In the genomic region with DNA sequence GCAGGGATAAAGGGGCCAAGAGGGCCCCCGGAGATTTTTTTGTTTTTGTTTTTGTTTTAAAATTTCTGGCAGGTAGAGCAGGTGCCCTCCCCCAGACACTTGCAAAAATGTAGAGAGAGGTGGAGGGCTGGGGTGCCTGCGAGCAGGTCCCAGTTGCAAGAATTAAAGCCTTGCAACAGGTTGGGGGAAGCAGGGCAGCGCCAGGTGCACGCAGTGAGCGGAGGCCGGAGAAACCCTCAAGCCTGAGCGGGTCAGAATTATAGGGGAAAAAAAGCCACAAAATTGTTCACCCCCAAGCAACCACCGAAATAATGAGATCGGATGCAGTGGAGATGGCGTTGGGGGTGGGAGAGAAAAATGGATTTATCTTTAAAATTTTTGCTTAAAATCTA, we compare ENCODE assay signal across 10 cellular contexts. TPM values are rescaled to one million over a fixed set of nuclear protein-coding genes. Genes with fewer than 3 reads are reported as not detected.
DNase-seq lines count a peak whose midpoint lies in the region; ATAC-seq, FAIRE-seq and TF ChIP-seq lines count a peak whose summit lies in the region.
"Had no signal": no experiment of that assay in that cellular context is flagged by ENCODE, and none has a peak within 500 bp of the region (broad histone marks: within the 10 kb centered on the region; RNA-seq: fewer than 3 reads in every experiment).

No MANE protein-coding gene starts in this region.

- TF ChIP-seq RAD21 in HepG2 (CRISPR knock-in tag; IDR thresholded peaks at IDR 0.05), result no peak

- TF ChIP-seq POLR2A in HepG2 (IDR thresholded peaks at IDR 0.05; ENCODE audit: insufficient read depth in 1 of 2, low read depth in 2 of 2, low read length in 2 of 2), result no peak

- H3K4me3 ChIP-seq in brain microvascular endothelial cell (ENCODE audit: low read depth, low read length), result peak overlapping the region; percentile 50
- H3K4me3 ChIP-seq in HepG2 (replicated peaks in 1 of 3; ENCODE audit: insufficient read depth in 1 of 3, low read depth in 2 of 3, low read length in 3 of 3), result no peak overlapping the region

- no peak overlapping the region for H3K4me2 ChIP-seq in HepG2 (ENCODE audit: low read depth, low read length)

- in situ Hi-C loops in brain microvascular endothelial cell (cut with HindIII; ENCODE audit: low pct_ligation_motif_present, low sequenced_read_pairs) (loop anchor here (25.0 kb wide), 1 partner anchor 817 kb away; no protein-coding TSS in a partner anchor), HepG2 (cut with HindIII; ENCODE audit: extremely low pct_ligation_motif_present, low pct_unique_long_range_greater_than_20kb) (loop anchor here (5.0 kb wide), 3 partner anchors 452 to 1017 kb away; no protein-coding TSS in a partner anchor)

- H3K79me2 ChIP-seq in HepG2 (ENCODE audit: insufficient read depth, low read length), result no peaks in the 10 kb centered on the region

- no peaks in the 10 kb centered on the region for H3K27me3 ChIP-seq in brain microvascular endothelial cell (replicated peaks)
- H3K27me3 ChIP-seq in HepG2 (ENCODE audit: control insufficient read depth in 1 of 2, insufficient read depth in 2 of 2, low read length in 2 of 2), result peaks cover 25 to 83% of the 10 kb centered on the region in 2 experiments

- no TSS peak for BruUV-seq in HepG2 (replicated peaks; lab: Mats Ljungman, UMichigan)

- DNase-seq in DMS53 (lab: John Stamatoyannopoulos, UW) (peak; percentile 38), DMS53 treated with DMSO at 0.1 percent for 48 hours (lab: John Stamatoyannopoulos, UW; ENCODE audit: unreplicated experiment) (no peak), brain microvascular endothelial cell (no peak), HepG2 (ENCODE audit: low spot score) (no peak), substantia nigra (lab: John Stamatoyannopoulos, UW) (no peak), SK-N-DZ (ENCODE audit: low spot score) (no peak), occipital lobe (lab: John Stamatoyannopoulos, UW) (no peak)
- DNase-seq in activated effector memory CD4-positive, alpha-beta T cell treated with anti-CD3 and anti-CD28 coated beads, Interleukin-2, amount 50 U/mL, for 16 hours, result no peak

- no peak overlapping the region for H2AFZ ChIP-seq in HepG2 (ENCODE audit: low read length)

- H3K27ac ChIP-seq in brain microvascular endothelial cell, result no peak overlapping the region
- H3K27ac ChIP-seq in HepG2 (ENCODE audit: extremely low read length, insufficient read depth, low read length), result no peak overlapping the region
- H3K27ac ChIP-seq in substantia nigra (ENCODE audit: low read depth, low read length, poor library complexity, severe bottlenecking), result peak overlapping the region; percentile 45

- H4K20me1 ChIP-seq in HepG2 (ENCODE audit: insufficient read depth, low read length), result no peaks in the 10 kb centered on the region

- no peaks in the 10 kb centered on the region for H3K9me3 ChIP-seq in HepG2 (ENCODE audit: low read length)

- no peak for FAIRE-seq in HepG2 (lab: Jason Lieb, UNC)
- FAIRE-seq: A204.1, islet of Langerhans had no signal

- no peak for TF ChIP-seq EP300 in HepG2 (IDR thresholded peaks at IDR 0.05; ENCODE audit: low read depth in 2 of 2, low read length in 2 of 2)
- TF ChIP-seq EP300 in HepG2 (CRISPR knock-in tag; IDR thresholded peaks at IDR 0.05; ENCODE audit: borderline replicate concordance), result no peak

- CTCF ChIA-PET in HepG2 (lab: Yijun Ruan, JAX; ENCODE audit: low intra/inter-chr PET ratio, low total read pairs), result no interaction called here

- H3K36me3 ChIP-seq in brain microvascular endothelial cell (replicated peaks) (no peaks in the 10 kb centered on the region), HepG2 (replicated peaks in 1 of 2; ENCODE audit: control insufficient read depth in 1 of 2, insufficient read depth in 2 of 2, low read length in 2 of 2) (no peaks in the 10 kb centered on the region)

- POLR2A ChIA-PET in HepG2 (lab: Yijun Ruan, JAX), result no interaction called here

- no peak overlapping the region for H3K9ac ChIP-seq in HepG2 (ENCODE audit: insufficient read depth, low read depth, low read length)

- 22% methylated on average over 10 of the region's 10 CpGs for WGBS in HepG2 (ENCODE audit: low lambda C conversion rate)

- intact Hi-C loops in HepG2 (cut with micrococcal nuclease; ENCODE audit: unreplicated experiment), result loop anchor here (5.0 to 10.0 kb wide), 3 partner anchors 82 to 1017 kb away; no protein-coding TSS in a partner anchor

- no peaks in the 10 kb centered on the region for H3K4me1 ChIP-seq in HepG2 (ENCODE audit: insufficient read depth, low read length)

- ATAC-seq in HepG2, result no peak

- no peak for TF ChIP-seq CTCF in brain microvascular endothelial cell (IDR thresholded peaks at IDR 0.05; ENCODE audit: low read depth, low read length, missing control alignments)
- no peak for TF ChIP-seq CTCF in HepG2 (CRISPR knock-in tag; IDR thresholded peaks at IDR 0.05)

TF ChIP-seq in HepG2, 621 proteins besides CTCF, POLR2A, EP300 and RAD21:
- TF ChIP-seq AHDC1 (CRISPR knock-in tag; IDR thresholded peaks at IDR 0.05; ENCODE audit: borderline replicate concordance), result no peak
- TF ChIP-seq, protein P1, sequence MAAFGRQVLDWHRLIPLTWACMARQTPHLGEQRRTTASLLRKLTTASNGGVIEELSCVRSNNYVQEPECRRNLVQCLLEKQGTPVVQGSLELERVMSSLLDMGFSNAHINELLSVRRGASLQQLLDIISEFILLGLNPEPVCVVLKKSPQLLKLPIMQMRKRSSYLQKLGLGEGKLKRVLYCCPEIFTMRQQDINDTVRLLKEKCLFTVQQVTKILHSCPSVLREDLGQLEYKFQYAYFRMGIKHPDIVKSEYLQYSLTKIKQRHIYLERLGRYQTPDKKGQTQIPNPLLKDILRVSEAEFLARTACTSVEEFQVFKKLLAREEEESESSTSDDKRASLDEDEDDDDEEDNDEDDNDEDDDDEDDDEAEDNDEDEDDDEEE (CRISPR knock-in tag; IDR thresholded peaks at IDR 0.05), result 0 out of 2 replicates have a peak, but pooled peaks have one; percentile 10

RNA-seq across cellular contexts. Expression of gene IGFBP5, which starts 0.5 kb away (rescaled TPM):
- total RNA-seq in HepG2 (2016; rRNA removed; fragmentation: Illumina TruSeq; extraction: Trizol), result not detected in 2 replicates
- not detected in 2 replicates for total RNA-seq in HepG2 (2016; cell fraction: cytosol; rRNA removed; fragmentation: Illumina TruSeq; extraction: Trizol; ENCODE audit: low read depth)
- total RNA-seq in HepG2 (2016; cell fraction: insoluble cytoplasmic fraction; rRNA removed; fragmentation: Illumina TruSeq; extraction: Trizol), result 0.02 TPM in 1 of 2 replicates, not detected in the other
- total RNA-seq in HepG2 (2016; cell fraction: membrane; rRNA removed; fragmentation: Illumina TruSeq; extraction: Trizol), result not detected in 2 replicates
- total RNA-seq in HepG2 (2016; cell fraction: nucleus; rRNA removed; fragmentation: Illumina TruSeq; extraction: Trizol), result not detected in 2 replicates
- 0.07 and 0.15 TPM in 2 replicates for polyA plus RNA-seq in HepG2 (2011; rRNA removed)
- 0.05 TPM in 2 replicates for polyA plus RNA-seq in HepG2 (2011; cell fraction: cytosol; rRNA removed)
- 0.03 and 0.14 TPM in 2 replicates for polyA plus RNA-seq in HepG2 (2011; cell fraction: nucleus; rRNA removed)
- polyA plus RNA-seq in HepG2 (2012), result 0.11 TPM in 1 of 2 replicates, not detected in the other
- not detected in 2 replicates for polyA plus RNA-seq in HepG2 (2016; cell fraction: cytosol; fragmentation: Illumina TruSeq; extraction: Trizol; ENCODE audit: low read depth)
- polyA plus RNA-seq in HepG2 (2016; cell fraction: insoluble cytoplasmic fraction; fragmentation: Illumina TruSeq; extraction: Trizol; ENCODE audit: low read depth), result not detected in 2 replicates
- not detected in 2 replicates for polyA plus RNA-seq in HepG2 (2016; cell fraction: membrane; fragmentation: Illumina TruSeq; extraction: Trizol; ENCODE audit: low read depth)
- polyA plus RNA-seq in HepG2 (2016; cell fraction: nucleus; fragmentation: Illumina TruSeq; extraction: Trizol; ENCODE audit: insufficient read depth, low read depth), result not detected in 2 replicates
- polyA minus RNA-seq in HepG2 (2011; rRNA and poly(A)+ RNA removed; ENCODE audit: low replicate concordance), result 0.02 TPM in 1 of 2 replicates, not detected in the other
- not detected in 2 replicates for polyA minus RNA-seq in HepG2 (2011; cell fraction: cytosol; rRNA and poly(A)+ RNA removed)
- under 0.01 TPM in 1 of 2 replicates, not detected in the other for polyA minus RNA-seq in HepG2 (2011; cell fraction: nucleus; rRNA and poly(A)+ RNA removed)
- polyA plus RNA-seq in SK-N-DZ (2014; cell fraction: cytosol; rRNA removed), result 9.5 and 10.0 TPM in 2 replicates
- polyA plus RNA-seq in SK-N-DZ (2014; cell fraction: nucleus; rRNA removed), result 5.3 and 7.3 TPM in 2 replicates
- 17.2 TPM for total RNA-seq in occipital lobe

Comparison
In these comparisons a context has a peak if more than half of its experiments do, and no peak if none do; other contexts are left out.
1. RNA of gene IGFBP5, which starts 0.5 kb away (total RNA-seq): 17.2 TPM in occipital lobe (single experiment); 0.02 TPM in HepG2; every median in the first group is over 10 times any median in the second.